Comparison of ENCODE assay signal across 1 cellular context in the genomic region with DNA sequence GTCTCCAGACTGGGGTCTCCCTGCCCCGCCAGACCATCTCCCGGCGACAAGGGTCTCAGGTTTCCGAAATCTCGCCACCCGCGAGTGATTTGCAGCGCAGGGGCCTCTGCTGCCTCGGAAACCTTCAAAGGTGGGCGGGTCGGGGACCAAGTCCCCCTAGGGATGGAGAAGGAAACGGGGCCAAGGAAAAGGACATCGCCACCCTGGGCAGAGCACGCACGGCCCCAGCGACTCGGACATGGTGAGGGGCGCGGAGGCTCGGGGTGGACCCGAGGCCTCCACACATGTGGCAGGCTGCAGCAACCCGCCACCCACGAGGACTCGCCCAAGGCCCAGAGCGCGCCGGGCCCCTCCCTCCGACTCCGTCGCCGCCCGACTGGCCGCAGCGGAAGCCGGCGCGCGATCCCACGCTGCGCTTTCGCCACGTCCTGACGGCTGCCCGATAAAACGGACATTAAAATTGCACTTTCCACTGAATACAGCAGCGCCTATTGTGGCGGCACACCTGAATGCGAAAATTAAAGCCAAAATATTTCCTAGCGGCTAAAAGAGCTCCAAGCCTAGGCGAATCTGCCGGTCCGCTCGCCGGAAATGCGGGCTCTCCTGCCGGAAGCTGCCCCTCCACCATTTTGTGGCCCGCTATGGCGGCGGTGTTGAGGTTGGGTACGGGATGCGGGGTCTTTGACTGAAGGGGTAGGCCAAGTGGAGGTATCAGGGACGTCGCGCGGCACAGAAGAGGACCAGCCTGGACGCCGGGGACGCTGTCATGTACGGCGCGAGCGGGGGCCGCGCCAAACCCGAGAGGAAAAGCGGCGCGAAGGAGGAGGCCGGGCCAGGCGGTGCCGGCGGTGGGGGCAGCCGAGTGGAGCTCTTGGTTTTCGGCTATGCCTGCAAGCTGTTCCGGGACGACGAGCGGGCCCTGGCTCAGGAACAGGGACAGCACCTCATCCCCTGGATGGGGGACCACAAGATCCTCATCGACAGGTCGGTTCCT.
TF ChIP-seq lines count a peak whose summit lies in the region.

A gene (plus strand): TSS at position 627 of the 994 bp plus-strand sequence. CDS start 140 bp downstream, at position 767.

TF ChIP-seq in HepG2, 621 proteins besides CTCF, POLR2A, EP300 and RAD21 (continued from another document and continues in another):
- TF ChIP-seq, protein P1, sequence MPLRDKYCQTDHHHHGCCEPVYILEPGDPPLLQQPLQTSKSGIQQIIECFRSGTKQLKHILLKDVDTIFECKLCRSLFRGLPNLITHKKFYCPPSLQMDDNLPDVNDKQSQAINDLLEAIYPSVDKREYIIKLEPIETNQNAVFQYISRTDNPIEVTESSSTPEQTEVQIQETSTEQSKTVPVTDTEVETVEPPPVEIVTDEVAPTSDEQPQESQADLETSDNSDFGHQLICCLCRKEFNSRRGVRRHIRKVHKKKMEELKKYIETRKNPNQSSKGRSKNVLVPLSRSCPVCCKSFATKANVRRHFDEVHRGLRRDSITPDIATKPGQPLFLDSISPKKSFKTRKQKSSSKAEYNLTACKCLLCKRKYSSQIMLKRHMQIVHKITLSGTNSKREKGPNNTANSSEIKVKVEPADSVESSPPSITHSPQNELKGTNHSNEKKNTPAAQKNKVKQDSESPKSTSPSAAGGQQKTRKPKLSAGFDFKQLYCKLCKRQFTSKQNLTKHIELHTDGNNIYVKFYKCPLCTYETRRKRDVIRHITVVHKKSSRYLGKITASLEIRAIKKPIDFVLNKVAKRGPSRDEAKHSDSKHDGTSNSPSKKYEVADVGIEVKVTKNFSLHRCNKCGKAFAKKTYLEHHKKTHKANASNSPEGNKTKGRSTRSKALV (CRISPR knock-in tag; IDR thresholded peaks at IDR 0.05), result peak; percentile 85
- TF ChIP-seq, protein P2, sequence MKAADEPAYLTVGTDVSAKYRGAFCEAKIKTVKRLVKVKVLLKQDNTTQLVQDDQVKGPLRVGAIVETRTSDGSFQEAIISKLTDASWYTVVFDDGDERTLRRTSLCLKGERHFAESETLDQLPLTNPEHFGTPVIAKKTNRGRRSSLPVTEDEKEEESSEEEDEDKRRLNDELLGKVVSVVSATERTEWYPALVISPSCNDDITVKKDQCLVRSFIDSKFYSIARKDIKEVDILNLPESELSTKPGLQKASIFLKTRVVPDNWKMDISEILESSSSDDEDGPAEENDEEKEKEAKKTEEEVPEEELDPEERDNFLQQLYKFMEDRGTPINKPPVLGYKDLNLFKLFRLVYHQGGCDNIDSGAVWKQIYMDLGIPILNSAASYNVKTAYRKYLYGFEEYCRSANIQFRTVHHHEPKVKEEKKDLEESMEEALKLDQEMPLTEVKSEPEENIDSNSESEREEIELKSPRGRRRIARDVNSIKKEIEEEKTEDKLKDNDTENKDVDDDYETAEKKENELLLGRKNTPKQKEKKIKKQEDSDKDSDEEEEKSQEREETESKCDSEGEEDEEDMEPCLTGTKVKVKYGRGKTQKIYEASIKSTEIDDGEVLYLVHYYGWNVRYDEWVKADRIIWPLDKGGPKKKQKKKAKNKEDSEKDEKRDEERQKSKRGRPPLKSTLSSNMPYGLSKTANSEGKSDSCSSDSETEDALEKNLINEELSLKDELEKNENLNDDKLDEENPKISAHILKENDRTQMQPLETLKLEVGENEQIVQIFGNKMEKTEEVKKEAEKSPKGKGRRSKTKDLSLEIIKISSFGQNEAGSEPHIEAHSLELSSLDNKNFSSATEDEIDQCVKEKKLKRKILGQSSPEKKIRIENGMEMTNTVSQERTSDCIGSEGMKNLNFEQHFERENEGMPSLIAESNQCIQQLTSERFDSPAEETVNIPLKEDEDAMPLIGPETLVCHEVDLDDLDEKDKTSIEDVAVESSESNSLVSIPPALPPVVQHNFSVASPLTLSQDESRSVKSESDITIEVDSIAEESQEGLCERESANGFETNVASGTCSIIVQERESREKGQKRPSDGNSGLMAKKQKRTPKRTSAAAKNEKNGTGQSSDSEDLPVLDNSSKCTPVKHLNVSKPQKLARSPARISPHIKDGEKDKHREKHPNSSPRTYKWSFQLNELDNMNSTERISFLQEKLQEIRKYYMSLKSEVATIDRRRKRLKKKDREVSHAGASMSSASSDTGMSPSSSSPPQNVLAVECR (CRISPR knock-in tag; IDR thresholded peaks at IDR 0.05; ENCODE audit: borderline replicate concordance), result peak; percentile 85; the same call in 1 of the 2 replicates
- TF ChIP-seq ZNF772 (CRISPR knock-in tag; IDR thresholded peaks at IDR 0.05), result peak; percentile 97
- no peak; the same call in 1 of the 2 replicates for TF ChIP-seq NR2F2 (IDR thresholded peaks at IDR 0.05; ENCODE audit: borderline replicate concordance, low read depth)
- peak; percentile 72 for TF ChIP-seq SP4 (CRISPR knock-in tag; IDR thresholded peaks at IDR 0.05)
- TF ChIP-seq, protein P3, sequence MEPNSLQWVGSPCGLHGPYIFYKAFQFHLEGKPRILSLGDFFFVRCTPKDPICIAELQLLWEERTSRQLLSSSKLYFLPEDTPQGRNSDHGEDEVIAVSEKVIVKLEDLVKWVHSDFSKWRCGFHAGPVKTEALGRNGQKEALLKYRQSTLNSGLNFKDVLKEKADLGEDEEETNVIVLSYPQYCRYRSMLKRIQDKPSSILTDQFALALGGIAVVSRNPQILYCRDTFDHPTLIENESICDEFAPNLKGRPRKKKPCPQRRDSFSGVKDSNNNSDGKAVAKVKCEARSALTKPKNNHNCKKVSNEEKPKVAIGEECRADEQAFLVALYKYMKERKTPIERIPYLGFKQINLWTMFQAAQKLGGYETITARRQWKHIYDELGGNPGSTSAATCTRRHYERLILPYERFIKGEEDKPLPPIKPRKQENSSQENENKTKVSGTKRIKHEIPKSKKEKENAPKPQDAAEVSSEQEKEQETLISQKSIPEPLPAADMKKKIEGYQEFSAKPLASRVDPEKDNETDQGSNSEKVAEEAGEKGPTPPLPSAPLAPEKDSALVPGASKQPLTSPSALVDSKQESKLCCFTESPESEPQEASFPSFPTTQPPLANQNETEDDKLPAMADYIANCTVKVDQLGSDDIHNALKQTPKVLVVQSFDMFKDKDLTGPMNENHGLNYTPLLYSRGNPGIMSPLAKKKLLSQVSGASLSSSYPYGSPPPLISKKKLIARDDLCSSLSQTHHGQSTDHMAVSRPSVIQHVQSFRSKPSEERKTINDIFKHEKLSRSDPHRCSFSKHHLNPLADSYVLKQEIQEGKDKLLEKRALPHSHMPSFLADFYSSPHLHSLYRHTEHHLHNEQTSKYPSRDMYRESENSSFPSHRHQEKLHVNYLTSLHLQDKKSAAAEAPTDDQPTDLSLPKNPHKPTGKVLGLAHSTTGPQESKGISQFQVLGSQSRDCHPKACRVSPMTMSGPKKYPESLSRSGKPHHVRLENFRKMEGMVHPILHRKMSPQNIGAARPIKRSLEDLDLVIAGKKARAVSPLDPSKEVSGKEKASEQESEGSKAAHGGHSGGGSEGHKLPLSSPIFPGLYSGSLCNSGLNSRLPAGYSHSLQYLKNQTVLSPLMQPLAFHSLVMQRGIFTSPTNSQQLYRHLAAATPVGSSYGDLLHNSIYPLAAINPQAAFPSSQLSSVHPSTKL (CRISPR knock-in tag; IDR thresholded peaks at IDR 0.05), result peak; percentile 52; the same call in 1 of the 2 replicates
- no peak for TF ChIP-seq SIX1 (CRISPR knock-in tag; IDR thresholded peaks at IDR 0.05; ENCODE audit: borderline replicate concordance)
- no peak for TF ChIP-seq NFKBIZ (CRISPR knock-in tag; IDR thresholded peaks at IDR 0.05)
- TF ChIP-seq, protein P4, sequence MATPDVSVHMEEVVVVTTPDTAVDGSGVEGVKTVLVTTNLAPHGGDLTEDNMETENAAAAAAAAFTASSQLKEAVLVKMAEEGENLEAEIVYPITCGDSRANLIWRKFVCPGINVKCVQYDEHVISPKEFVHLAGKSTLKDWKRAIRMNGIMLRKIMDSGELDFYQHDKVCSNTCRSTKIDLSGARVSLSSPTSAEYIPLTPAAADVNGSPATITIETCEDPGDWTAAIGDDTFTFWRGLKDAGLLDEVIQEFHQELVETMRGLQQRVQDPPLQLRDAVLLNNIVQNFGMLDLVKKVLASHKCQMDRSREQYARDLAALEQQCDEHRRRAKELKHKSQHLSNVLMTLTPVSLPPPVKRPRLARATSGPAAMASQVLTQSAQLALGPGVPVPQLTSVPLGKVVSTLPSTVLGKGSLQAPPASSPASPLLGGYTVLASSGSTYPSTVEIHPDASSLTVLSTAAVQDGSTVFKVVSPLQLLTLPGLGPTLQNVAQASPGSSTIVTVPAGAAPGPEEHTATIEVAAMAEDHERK (CRISPR knock-in tag; IDR thresholded peaks at IDR 0.05; ENCODE audit: low read depth), result peak; percentile 67
- TF ChIP-seq ZNF589 (CRISPR knock-in tag; conservative IDR thresholded peaks at IDR 0.05), result 0 out of 2 replicates have a peak, but pooled peaks have one; percentile 49
- TF ChIP-seq, protein P5, sequence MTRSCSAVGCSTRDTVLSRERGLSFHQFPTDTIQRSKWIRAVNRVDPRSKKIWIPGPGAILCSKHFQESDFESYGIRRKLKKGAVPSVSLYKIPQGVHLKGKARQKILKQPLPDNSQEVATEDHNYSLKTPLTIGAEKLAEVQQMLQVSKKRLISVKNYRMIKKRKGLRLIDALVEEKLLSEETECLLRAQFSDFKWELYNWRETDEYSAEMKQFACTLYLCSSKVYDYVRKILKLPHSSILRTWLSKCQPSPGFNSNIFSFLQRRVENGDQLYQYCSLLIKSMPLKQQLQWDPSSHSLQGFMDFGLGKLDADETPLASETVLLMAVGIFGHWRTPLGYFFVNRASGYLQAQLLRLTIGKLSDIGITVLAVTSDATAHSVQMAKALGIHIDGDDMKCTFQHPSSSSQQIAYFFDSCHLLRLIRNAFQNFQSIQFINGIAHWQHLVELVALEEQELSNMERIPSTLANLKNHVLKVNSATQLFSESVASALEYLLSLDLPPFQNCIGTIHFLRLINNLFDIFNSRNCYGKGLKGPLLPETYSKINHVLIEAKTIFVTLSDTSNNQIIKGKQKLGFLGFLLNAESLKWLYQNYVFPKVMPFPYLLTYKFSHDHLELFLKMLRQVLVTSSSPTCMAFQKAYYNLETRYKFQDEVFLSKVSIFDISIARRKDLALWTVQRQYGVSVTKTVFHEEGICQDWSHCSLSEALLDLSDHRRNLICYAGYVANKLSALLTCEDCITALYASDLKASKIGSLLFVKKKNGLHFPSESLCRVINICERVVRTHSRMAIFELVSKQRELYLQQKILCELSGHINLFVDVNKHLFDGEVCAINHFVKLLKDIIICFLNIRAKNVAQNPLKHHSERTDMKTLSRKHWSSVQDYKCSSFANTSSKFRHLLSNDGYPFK (CRISPR knock-in tag; IDR thresholded peaks at IDR 0.05; ENCODE audit: borderline replicate concordance), result peak; percentile 97
- no peak for TF ChIP-seq CBX1 (IDR thresholded peaks at IDR 0.05; ENCODE audit: low read depth)
- TF ChIP-seq, protein P6, sequence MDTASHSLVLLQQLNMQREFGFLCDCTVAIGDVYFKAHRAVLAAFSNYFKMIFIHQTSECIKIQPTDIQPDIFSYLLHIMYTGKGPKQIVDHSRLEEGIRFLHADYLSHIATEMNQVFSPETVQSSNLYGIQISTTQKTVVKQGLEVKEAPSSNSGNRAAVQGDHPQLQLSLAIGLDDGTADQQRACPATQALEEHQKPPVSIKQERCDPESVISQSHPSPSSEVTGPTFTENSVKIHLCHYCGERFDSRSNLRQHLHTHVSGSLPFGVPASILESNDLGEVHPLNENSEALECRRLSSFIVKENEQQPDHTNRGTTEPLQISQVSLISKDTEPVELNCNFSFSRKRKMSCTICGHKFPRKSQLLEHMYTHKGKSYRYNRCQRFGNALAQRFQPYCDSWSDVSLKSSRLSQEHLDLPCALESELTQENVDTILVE (CRISPR knock-in tag; IDR thresholded peaks at IDR 0.05), result peak; percentile 78; the same call in 1 of the 2 replicates
- TF ChIP-seq, protein P7, sequence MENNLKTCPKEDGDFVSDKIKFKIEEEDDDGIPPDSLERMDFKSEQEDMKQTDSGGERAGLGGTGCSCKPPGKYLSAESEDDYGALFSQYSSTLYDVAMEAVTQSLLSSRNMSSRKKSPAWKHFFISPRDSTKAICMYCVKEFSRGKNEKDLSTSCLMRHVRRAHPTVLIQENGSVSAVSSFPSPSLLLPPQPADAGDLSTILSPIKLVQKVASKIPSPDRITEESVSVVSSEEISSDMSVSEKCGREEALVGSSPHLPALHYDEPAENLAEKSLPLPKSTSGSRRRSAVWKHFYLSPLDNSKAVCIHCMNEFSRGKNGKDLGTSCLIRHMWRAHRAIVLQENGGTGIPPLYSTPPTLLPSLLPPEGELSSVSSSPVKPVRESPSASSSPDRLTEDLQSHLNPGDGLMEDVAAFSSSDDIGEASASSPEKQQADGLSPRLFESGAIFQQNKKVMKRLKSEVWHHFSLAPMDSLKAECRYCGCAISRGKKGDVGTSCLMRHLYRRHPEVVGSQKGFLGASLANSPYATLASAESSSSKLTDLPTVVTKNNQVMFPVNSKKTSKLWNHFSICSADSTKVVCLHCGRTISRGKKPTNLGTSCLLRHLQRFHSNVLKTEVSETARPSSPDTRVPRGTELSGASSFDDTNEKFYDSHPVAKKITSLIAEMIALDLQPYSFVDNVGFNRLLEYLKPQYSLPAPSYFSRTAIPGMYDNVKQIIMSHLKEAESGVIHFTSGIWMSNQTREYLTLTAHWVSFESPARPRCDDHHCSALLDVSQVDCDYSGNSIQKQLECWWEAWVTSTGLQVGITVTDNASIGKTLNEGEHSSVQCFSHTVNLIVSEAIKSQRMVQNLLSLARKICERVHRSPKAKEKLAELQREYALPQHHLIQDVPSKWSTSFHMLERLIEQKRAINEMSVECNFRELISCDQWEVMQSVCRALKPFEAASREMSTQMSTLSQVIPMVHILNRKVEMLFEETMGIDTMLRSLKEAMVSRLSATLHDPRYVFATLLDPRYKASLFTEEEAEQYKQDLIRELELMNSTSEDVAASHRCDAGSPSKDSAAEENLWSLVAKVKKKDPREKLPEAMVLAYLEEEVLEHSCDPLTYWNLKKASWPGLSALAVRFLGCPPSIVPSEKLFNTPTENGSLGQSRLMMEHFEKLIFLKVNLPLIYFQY (CRISPR knock-in tag; IDR thresholded peaks at IDR 0.05; ENCODE audit: borderline replicate concordance), result no peak
- peak; percentile 83 for TF ChIP-seq POLR2G (IDR thresholded peaks at IDR 0.05; ENCODE audit: low read depth, low read length)
- TF ChIP-seq, protein P8, sequence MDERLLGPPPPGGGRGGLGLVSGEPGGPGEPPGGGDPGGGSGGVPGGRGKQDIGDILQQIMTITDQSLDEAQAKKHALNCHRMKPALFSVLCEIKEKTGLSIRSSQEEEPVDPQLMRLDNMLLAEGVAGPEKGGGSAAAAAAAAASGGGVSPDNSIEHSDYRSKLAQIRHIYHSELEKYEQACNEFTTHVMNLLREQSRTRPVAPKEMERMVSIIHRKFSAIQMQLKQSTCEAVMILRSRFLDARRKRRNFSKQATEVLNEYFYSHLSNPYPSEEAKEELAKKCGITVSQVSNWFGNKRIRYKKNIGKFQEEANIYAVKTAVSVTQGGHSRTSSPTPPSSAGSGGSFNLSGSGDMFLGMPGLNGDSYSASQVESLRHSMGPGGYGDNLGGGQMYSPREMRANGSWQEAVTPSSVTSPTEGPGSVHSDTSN (CRISPR knock-in tag; IDR thresholded peaks at IDR 0.05), result no peak
- no peak for TF ChIP-seq ZSCAN12 (CRISPR knock-in tag; IDR thresholded peaks at IDR 0.05)
- TF ChIP-seq, protein P9, sequence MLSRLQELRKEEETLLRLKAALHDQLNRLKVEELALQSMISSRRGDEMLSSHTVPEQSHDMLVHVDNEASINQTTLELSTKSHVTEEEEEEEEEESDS (CRISPR knock-in tag; IDR thresholded peaks at IDR 0.05; ENCODE audit: borderline replicate concordance), result peak; percentile 96
- TF ChIP-seq, protein P10, sequence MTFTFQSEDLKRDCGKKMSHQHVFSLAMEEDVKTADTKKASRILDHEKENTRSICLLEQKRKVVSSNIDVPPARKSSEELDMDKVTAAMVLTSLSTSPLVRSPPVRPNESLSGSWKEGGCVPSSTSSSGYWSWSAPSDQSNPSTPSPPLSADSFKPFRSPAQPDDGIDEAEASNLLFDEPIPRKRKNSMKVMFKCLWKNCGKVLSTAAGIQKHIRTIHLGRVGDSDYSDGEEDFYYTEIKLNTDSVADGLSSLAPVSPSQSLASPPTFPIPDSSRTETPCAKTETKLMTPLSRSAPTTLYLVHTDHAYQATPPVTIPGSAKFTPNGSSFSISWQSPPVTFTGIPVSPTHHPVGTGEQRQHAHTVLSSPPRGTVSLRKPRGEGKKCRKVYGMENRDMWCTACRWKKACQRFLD (CRISPR knock-in tag; IDR thresholded peaks at IDR 0.05; ENCODE audit: borderline replicate concordance), result no peak
- peak; percentile 76 for TF ChIP-seq SKI (IDR thresholded peaks at IDR 0.05; ENCODE audit: partially characterized antibody)
